12 cellular contexts compared by ENCODE assay signal in the genomic region with DNA sequence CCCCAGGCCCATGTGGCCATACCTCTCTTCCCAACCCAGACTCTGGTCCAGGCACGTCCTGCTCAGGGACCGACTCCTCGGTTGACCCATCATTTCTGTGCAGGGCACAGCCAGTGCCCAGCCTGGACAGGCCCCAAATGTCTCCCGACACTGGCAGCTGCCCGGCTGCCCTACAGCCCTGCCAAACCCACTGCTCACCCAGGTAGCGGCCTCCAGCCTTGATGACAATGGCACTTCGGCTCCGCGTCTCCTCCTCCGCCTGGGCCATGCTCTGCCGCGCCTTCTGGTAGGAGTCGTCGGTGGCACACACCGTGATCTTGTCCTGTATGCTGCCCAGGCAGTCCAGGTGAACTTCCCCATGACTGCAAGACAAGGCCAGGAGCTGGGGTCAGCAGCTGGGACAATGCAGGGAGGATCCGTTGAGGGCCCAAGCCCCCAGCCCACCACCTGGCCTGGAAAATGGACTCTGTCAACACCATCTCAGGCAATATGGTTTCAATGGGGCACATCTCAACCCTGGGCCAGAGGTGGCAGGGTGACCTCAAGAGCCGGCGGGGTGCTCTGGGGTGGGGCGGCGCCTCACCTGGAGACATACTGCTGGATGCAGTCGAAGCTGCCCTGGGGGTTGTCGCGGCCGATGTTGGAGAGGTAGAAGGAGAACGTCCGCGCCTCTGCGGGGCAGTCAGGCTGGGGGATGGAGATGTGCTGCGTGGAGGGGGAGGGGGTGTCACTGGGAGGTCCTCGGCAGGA. TPM values are rescaled to one million over a fixed set of nuclear protein-coding genes. Genes with fewer than 3 reads are reported as not detected.
DNase-seq lines count a peak whose midpoint lies in the region; ATAC-seq and TF ChIP-seq lines count a peak whose summit lies in the region.
"Had no signal": no experiment of that assay in that cellular context is flagged by ENCODE, and none has a peak within 500 bp of the region (broad histone marks: within the 10 kb centered on the region; RNA-seq: fewer than 3 reads in every experiment).

No MANE protein-coding gene starts in this region.

- no peaks in the 10 kb centered on the region for H3K27me3 Mint-ChIP-seq in osteocyte (ENCODE audit: unreplicated experiment)
- no peaks in the 10 kb centered on the region for H3K27me3 Mint-ChIP-seq in CD4-positive, alpha-beta memory T cell
- H3K27me3 Mint-ChIP-seq: naive B cell had no signal

- H3K4me1 Mint-ChIP-seq in osteocyte (ENCODE audit: unreplicated experiment): peaks cover 52% of the 10 kb centered on the region
- peaks cover 14 to 34% (median 20%) of the 10 kb centered on the region in 4 donors for H3K4me1 Mint-ChIP-seq in CD4-positive, alpha-beta memory T cell

- peaks cover 0 to 53% (median 0%) of the 10 kb centered on the region in 9 donors for H3K36me3 ChIP-seq in heart right ventricle
- peaks cover 25% of the 10 kb centered on the region for H3K36me3 ChIP-seq in upper lobe of right lung
- H3K36me3 ChIP-seq in CD4-positive, alpha-beta memory T cell (ENCODE audit: insufficient read depth, low read length): peaks cover 29% of the 10 kb centered on the region

- POLR2A ChIA-PET in CD4-positive, alpha-beta memory T cell (lab: Charles Lee; ENCODE audit: partially characterized antibody): no interaction called here

- DNase-seq in heart right ventricle: no peak
- DNase-seq in Right ventricle myocardium superior: no peak
- DNase-seq in dorsolateral prefrontal cortex: no peak
- no peak for DNase-seq in osteocyte (ENCODE audit: extremely low spot score, unreplicated experiment)
- peak; percentile 63 for DNase-seq in upper lobe of right lung
- DNase-seq in activated effector memory CD4-positive, alpha-beta T cell treated with Interleukin-2 at 50 U/mL for 16 hours: no peak
- DNase-seq in CD4-positive, alpha-beta memory T cell: no peak
- DNase-seq: activated naive CD4-positive, alpha-beta T cell treated with Interleukin-2 at 50 U/mL for 16 hours; effector CD8-positive, alpha-beta T cell; naive B cell; stimulated activated naive CD4-positive, alpha-beta T cell had no signal

- TF ChIP-seq CTCF in heart right ventricle (IDR thresholded peaks at IDR 0.05): no peak
- no peak for TF ChIP-seq CTCF in dorsolateral prefrontal cortex (IDR thresholded peaks at IDR 0.05 in 54 of 56, conservative IDR thresholded peaks at IDR 0.05 in 2 of 56; ENCODE audit: low read depth in 1 of 56, partially characterized antibody in 56 of 56)
- no peak for TF ChIP-seq CTCF in osteocyte (IDR thresholded peaks at IDR 0.05)
- TF ChIP-seq CTCF in upper lobe of right lung (IDR thresholded peaks at IDR 0.05): no peak

- CTCF ChIA-PET in CD4-positive, alpha-beta memory T cell (lab: Charles Lee; ENCODE audit: partially characterized antibody): interaction anchor here (1.2 to 1.5 kb wide), 3 partner anchors 55 to 117 kb away, joined by 3 read pairs; no protein-coding TSS in a partner anchor

- H3K27me3 ChIP-seq in heart right ventricle: no peaks in the 10 kb centered on the region
- no peaks in the 10 kb centered on the region for H3K27me3 ChIP-seq in dorsolateral prefrontal cortex
- H3K27me3 ChIP-seq in upper lobe of right lung: no peaks in the 10 kb centered on the region
- H3K27me3 ChIP-seq in CD4-positive, alpha-beta memory T cell (ENCODE audit: insufficient read depth, low read length): no peaks in the 10 kb centered on the region

- H3K27ac ChIP-seq in heart right ventricle: peak overlapping the region; percentile 63 to 94 (median 81)
- peak overlapping the region; percentile 76 to 99 (median 96) for H3K27ac ChIP-seq in dorsolateral prefrontal cortex
- peak overlapping the region; percentile 74 for H3K27ac ChIP-seq in upper lobe of right lung
- no peak overlapping the region for H3K27ac ChIP-seq in CD4-positive, alpha-beta memory T cell (ENCODE audit: low read depth, low read length)

- peak overlapping the region; percentile 87 for H3K27ac Mint-ChIP-seq in osteocyte (ENCODE audit: unreplicated experiment)
- peak overlapping the region in 1 of 7 donors; percentile 8 for H3K27ac Mint-ChIP-seq in CD4-positive, alpha-beta memory T cell

- H3K36me3 Mint-ChIP-seq in osteocyte (ENCODE audit: unreplicated experiment): peaks cover 7% of the 10 kb centered on the region
- peaks cover 8 to 37% of the 10 kb centered on the region in 2 donors for H3K36me3 Mint-ChIP-seq in CD4-positive, alpha-beta memory T cell

- ATAC-seq in heart right ventricle: no peak
- no peak for ATAC-seq in Right ventricle myocardium superior (ENCODE audit: poor library complexity)
- ATAC-seq in upper lobe of right lung: no peak
- ATAC-seq in GM18498 (IDR thresholded peaks at IDR 0.05; ENCODE audit: unreplicated experiment): no peak

- 84 to 86% methylated on average over 29 to 30 of the region's 30 CpGs for WGBS in heart right ventricle, 2 donors

- no peak overlapping the region for H3K4me3 ChIP-seq in heart right ventricle
- H3K4me3 ChIP-seq in dorsolateral prefrontal cortex: peak overlapping the region in 8 of 59 donors; percentile 2 to 38 (median 10)
- no peak overlapping the region for H3K4me3 ChIP-seq in upper lobe of right lung
- H3K4me3 ChIP-seq in CD4-positive, alpha-beta memory T cell (ENCODE audit: low read length in 2 of 2): no peak overlapping the region

- H3K9me3 ChIP-seq in heart right ventricle (no peaks in the 10 kb centered on the region), upper lobe of right lung (no peaks in the 10 kb centered on the region)
- H3K9me3 ChIP-seq in CD4-positive, alpha-beta memory T cell (ENCODE audit: control insufficient read depth in 1 of 2, low read length in 2 of 2): no peaks in the 10 kb centered on the region

- no peaks in the 10 kb centered on the region for H3K9me3 Mint-ChIP-seq in osteocyte (ENCODE audit: unreplicated experiment)
- peaks cover 0 to 1% (median 0%) of the 10 kb centered on the region in 8 donors for H3K9me3 Mint-ChIP-seq in CD4-positive, alpha-beta memory T cell
- H3K9me3 Mint-ChIP-seq: naive B cell had no signal

- no peak overlapping the region for H3K4me3 Mint-ChIP-seq in osteocyte (ENCODE audit: unreplicated experiment)
- H3K4me3 Mint-ChIP-seq in CD4-positive, alpha-beta memory T cell: peak overlapping the region in 1 of 8 donors; percentile 69

- H3K4me1 ChIP-seq in heart right ventricle: peaks cover 46 to 88% (median 76%) of the 10 kb centered on the region in 9 donors
- peaks cover 48% of the 10 kb centered on the region for H3K4me1 ChIP-seq in upper lobe of right lung
- H3K4me1 ChIP-seq in CD4-positive, alpha-beta memory T cell (ENCODE audit: insufficient read depth, low read length): peaks cover 25% of the 10 kb centered on the region

- intact Hi-C loops in heart right ventricle (cut with DNase I): loop anchor here in 9 of 10 donors (5.0 to 10.0 kb wide), 11 partner anchors 37 to 449 kb away; a partner anchor contains a TSS
- intact Hi-C loops in Right ventricle myocardium superior (cut with DNase I): loop anchor here (5.0 kb wide), 1 partner anchor 42 kb away; no protein-coding TSS in a partner anchor
- intact Hi-C loops in dorsolateral prefrontal cortex (cut with DNase I): loop anchor here (5.0 to 10.0 kb wide), 4 partner anchors 57 to 382 kb away; a partner anchor contains a TSS
- intact Hi-C loops in upper lobe of right lung (cut with DNase I): loop anchor here (10.0 kb wide), 1 partner anchor 99 kb away; no protein-coding TSS in a partner anchor
- intact Hi-C loops in CD4-positive, alpha-beta memory T cell (cut with micrococcal nuclease): no loop called here

RNA-seq across cellular contexts. Expression of a gene that starts 27.5 kb away (rescaled TPM):
- total RNA-seq in heart right ventricle (10 to 100 TPM; 12.6 to 40.7 (median 18.0) TPM), Right ventricle myocardium superior (26.0 TPM), dorsolateral prefrontal cortex (100 to 1,000 TPM in 1 of 120 experiments, 10 to 100 TPM in 118, 1 to 10 TPM in 1; 7.4 to 118 (median 26.3) TPM), osteocyte (159 and 178 TPM in 2 replicates), upper lobe of right lung (34.6 TPM)
- polyA plus RNA-seq in heart right ventricle: 100 to 1,000 TPM in 1 of 2 donors, 10 to 100 TPM in 1; 21.4 to 137 TPM
- 10 to 100 TPM; 37.1 to 43.2 TPM for total RNA-seq in CD4-positive, alpha-beta memory T cell
- 10 to 100 TPM; 27.5 to 36.3 TPM for polyA plus RNA-seq in CD4-positive, alpha-beta memory T cell

RNA-seq across cellular contexts. Expression of a gene that starts 46.2 kb away (rescaled TPM):
- 10 to 100 TPM; 17.6 to 47.1 (median 27.3) TPM for total RNA-seq in heart right ventricle
- polyA plus RNA-seq in heart right ventricle: 10 to 100 TPM; 41.3 to 51.6 TPM
- total RNA-seq in Right ventricle myocardium superior: 30.4 TPM
- total RNA-seq in dorsolateral prefrontal cortex: 100 to 1,000 TPM in 39 of 120 experiments, 10 to 100 TPM in 81; 42.5 to 168 (median 93.8) TPM
- total RNA-seq in osteocyte: 82.9 and 102 TPM in 2 replicates
- 57.3 TPM for total RNA-seq in upper lobe of right lung
- 10 to 100 TPM; 71.3 to 73.4 TPM for total RNA-seq in CD4-positive, alpha-beta memory T cell
- 100 to 1,000 TPM in 1 of 2 donors, 10 to 100 TPM in 1; 81.5 to 108 TPM for polyA plus RNA-seq in CD4-positive, alpha-beta memory T cell

RNA-seq across cellular contexts. Expression of a gene that starts 56.5 kb away (rescaled TPM):
- 10 to 100 TPM in 2 of 10 donors, 1 to 10 TPM in 8; 5.7 to 13.1 (median 7.5) TPM for total RNA-seq in heart right ventricle
- 1 to 10 TPM; 4.0 to 6.7 TPM for polyA plus RNA-seq in heart right ventricle
- 7.5 TPM for total RNA-seq in Right ventricle myocardium superior
- 10 to 100 TPM in 119 of 120 experiments, 1 to 10 TPM in 1; 9.4 to 22.3 (median 15.4) TPM for total RNA-seq in dorsolateral prefrontal cortex
- total RNA-seq in osteocyte: 17.6 and 18.3 TPM in 2 replicates
- 17.7 TPM for total RNA-seq in upper lobe of right lung
- total RNA-seq in CD4-positive, alpha-beta memory T cell: 10 to 100 TPM; 34.9 to 35.9 TPM
- 10 to 100 TPM in 1 of 2 donors, 1 to 10 TPM in 1; 6.5 to 16.7 TPM for polyA plus RNA-seq in CD4-positive, alpha-beta memory T cell
